18 cellular contexts compared by ENCODE assay signal in genomic region chr15:67920524-67921240, GRCh38.
DNase-seq lines count a peak whose midpoint lies in the region; ATAC-seq and TF ChIP-seq lines count a peak whose summit lies in the region.
"Had no signal": no experiment of that assay in that cellular context is flagged by ENCODE, and none has a peak within 500 bp of the region (broad histone marks: within the 10 kb centered on the region; RNA-seq: fewer than 3 reads in every experiment).

No MANE protein-coding gene starts in this region.

- DNase-seq in left ventricle myocardium inferior (no peak), left ventricle myocardium superior (no peak), ascending aorta (ENCODE audit: low spot score in 2 of 2) (no peak), neural progenitor cell (ENCODE audit: low spot score) (no peak), NCI-H69 (lab: John Stamatoyannopoulos, UW) (no peak), DMS53 (lab: John Stamatoyannopoulos, UW) (no peak), HPDE6-E6E7 (ENCODE audit: extremely low spot score) (no peak)
- DNase-seq: AML-193; Calu3; CD4-positive, CD25-positive, alpha-beta regulatory T cell; DMS 273 treated with DMSO at 0.1 percent for 48 hours; DMS79; GOT3; H9 had no signal

- no peak overlapping the region for H3K9ac ChIP-seq in neural progenitor cell
- H3K9ac ChIP-seq: BLaER1 had no signal

- peaks cover 7% of the 10 kb centered on the region for H3K9me3 Mint-ChIP-seq in neural progenitor cell
- H3K9me3 Mint-ChIP-seq: H9 had no signal

- H3K4me2 ChIP-seq in neural progenitor cell, result no peak overlapping the region
- H3K4me2 ChIP-seq: BLaER1 had no signal

- H3F3A ChIP-seq in neural progenitor cell (ENCODE audit: low read depth), result peaks cover 11% of the 10 kb centered on the region

- intact Hi-C loops in left ventricle myocardium inferior (cut with micrococcal nuclease), result no loop called here
- intact Hi-C loops in left ventricle myocardium superior (cut with micrococcal nuclease), result no loop called here
- intact Hi-C loops in ascending aorta (cut with DNase I), result no loop called here

- H3K9me3 ChIP-seq in left ventricle myocardium inferior (replicated peaks) (no peaks in the 10 kb centered on the region), ascending aorta (no peaks in the 10 kb centered on the region), neural progenitor cell (ENCODE audit: low read depth) (no peaks in the 10 kb centered on the region)

- H3K4me3 Mint-ChIP-seq in neural progenitor cell, result no peak overlapping the region
- H3K4me3 Mint-ChIP-seq: CD4-positive, CD25-positive, alpha-beta regulatory T cell; H9; IgD-negative memory B cell had no signal

- H3K36me3 Mint-ChIP-seq in neural progenitor cell, result no peaks in the 10 kb centered on the region
- H3K36me3 Mint-ChIP-seq: CD4-positive, CD25-positive, alpha-beta regulatory T cell; IgD-negative memory B cell had no signal

- no peak overlapping the region for H3K4me3 ChIP-seq in left ventricle myocardium inferior
- no peak overlapping the region for H3K4me3 ChIP-seq in ascending aorta
- no peak overlapping the region for H3K4me3 ChIP-seq in neural progenitor cell
- H3K4me3 ChIP-seq: BLaER1 had no signal

- H3K27ac ChIP-seq in left ventricle myocardium inferior (replicated peaks), result peak overlapping the region; percentile 20
- H3K27ac ChIP-seq in ascending aorta, result peak overlapping the region; percentile 45 to 61
- no peak overlapping the region for H3K27ac ChIP-seq in neural progenitor cell
- H3K27ac ChIP-seq: 22Rv1, BLaER1 had no signal

- H4K20me1 ChIP-seq in neural progenitor cell (ENCODE audit: low read depth), result no peaks in the 10 kb centered on the region
- H4K20me1 ChIP-seq: BLaER1 had no signal

- H3K27ac Mint-ChIP-seq in neural progenitor cell, result peak overlapping the region; percentile 27
- H3K27ac Mint-ChIP-seq: CD4-positive, CD25-positive, alpha-beta regulatory T cell; H9 had no signal

- peaks cover 41% of the 10 kb centered on the region for H3K4me1 Mint-ChIP-seq in neural progenitor cell
- H3K4me1 Mint-ChIP-seq: CD4-positive, CD25-positive, alpha-beta regulatory T cell; IgD-negative memory B cell had no signal

- H3K36me3 ChIP-seq in left ventricle myocardium inferior, result no peaks in the 10 kb centered on the region
- H3K36me3 ChIP-seq in ascending aorta, result no peaks in the 10 kb centered on the region
- H3K36me3 ChIP-seq in neural progenitor cell, result no peaks in the 10 kb centered on the region

- H3K79me2 ChIP-seq in neural progenitor cell (ENCODE audit: low read depth), result no peaks in the 10 kb centered on the region

- H2AFZ ChIP-seq in neural progenitor cell (replicated peaks), result no peak overlapping the region

- TF ChIP-seq CTCF in left ventricle myocardium inferior (IDR thresholded peaks at IDR 0.05; ENCODE audit: borderline replicate concordance), result no peak
- TF ChIP-seq CTCF in ascending aorta (IDR thresholded peaks at IDR 0.05), result no peak
- TF ChIP-seq CTCF in neural progenitor cell (IDR thresholded peaks at IDR 0.05), result no peak

- H3K27me3 Mint-ChIP-seq in neural progenitor cell (ENCODE audit: insufficient read depth, low read depth), result peaks cover 14% of the 10 kb centered on the region
- H3K27me3 Mint-ChIP-seq: CD4-positive, CD25-positive, alpha-beta regulatory T cell; IgD-negative memory B cell had no signal

- peaks cover 54% of the 10 kb centered on the region for H3K4me1 ChIP-seq in left ventricle myocardium inferior
- H3K4me1 ChIP-seq in ascending aorta, result peaks cover 19 to 60% of the 10 kb centered on the region in 2 donors
- H3K4me1 ChIP-seq in neural progenitor cell, result peaks cover 30% of the 10 kb centered on the region

- ATAC-seq in left ventricle myocardium superior (no peak), GM21619 (IDR thresholded peaks at IDR 0.05; ENCODE audit: unreplicated experiment) (no peak)

- no peaks in the 10 kb centered on the region for H3K27me3 ChIP-seq in left ventricle myocardium inferior (ENCODE audit: low read depth)
- no peaks in the 10 kb centered on the region for H3K27me3 ChIP-seq in ascending aorta
- H3K27me3 ChIP-seq in neural progenitor cell, result no peaks in the 10 kb centered on the region
- H3K27me3 ChIP-seq: BLaER1 had no signal
